In the genomic region with DNA sequence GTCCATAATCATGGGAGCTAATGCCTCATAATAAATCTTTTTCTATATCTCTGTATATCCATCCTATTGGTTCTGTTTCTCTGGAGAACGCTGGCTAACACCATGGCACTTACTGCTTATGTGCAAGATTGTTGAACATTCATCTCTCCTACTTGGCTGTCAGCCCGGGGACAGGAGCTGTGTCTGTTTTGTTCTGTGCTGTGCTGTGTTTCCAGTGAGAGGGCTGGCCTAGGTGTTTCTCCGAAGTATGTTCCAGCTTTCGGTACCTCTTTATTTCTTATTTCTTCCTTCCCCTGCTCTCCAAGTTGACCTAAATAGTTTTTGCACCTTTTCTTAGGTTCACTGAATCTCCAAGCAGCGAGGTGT, we compare ENCODE assay signal across 8 cellular contexts.
DNase-seq lines count a peak whose midpoint lies in the region; TF ChIP-seq lines count a peak whose summit lies in the region.

No MANE protein-coding gene starts in this region.

- H3K4me3 ChIP-seq in epithelial cell of esophagus (ENCODE audit: low read length) (peak overlapping the region; percentile 35), muscle layer of duodenum (ENCODE audit: low read depth in 1 of 2, low read length in 2 of 2) (peak overlapping the region; percentile 39 to 43)

- H3K27me3 ChIP-seq in muscle layer of duodenum (ENCODE audit: low read depth, low read length) = no peaks in the 10 kb centered on the region

- no peaks in the 10 kb centered on the region for H3K9me3 ChIP-seq in muscle layer of duodenum (ENCODE audit: control insufficient read depth in 1 of 2, low read length in 2 of 2)

- peak overlapping the region; percentile 87 for H3K27ac ChIP-seq in muscle layer of duodenum (ENCODE audit: low read length)

- peaks cover 9 to 23% of the 10 kb centered on the region in 2 donors for H3K4me1 ChIP-seq in muscle layer of duodenum (ENCODE audit: control insufficient read depth in 1 of 2, insufficient read depth in 2 of 2, low read length in 2 of 2)

- DNase-seq in DMS79 treated with DMSO at 0.1 percent for 48 hours (lab: John Stamatoyannopoulos, UW) = peak; percentile 16
- no peak for DNase-seq in DMS79 (lab: John Stamatoyannopoulos, UW)
- DNase-seq in RPMI8226 = peak; percentile 79
- peak; percentile 36 for DNase-seq in epithelial cell of esophagus (ENCODE audit: low read depth)
- no peak for DNase-seq in stimulated activated CD4-positive, alpha-beta T cell treated with anti-CD3 and anti-CD28 coated beads, Interleukin-2, amount 100 ng/mL, for 48 hours
- no peak for DNase-seq in stimulated activated CD4-positive, alpha-beta T cell treated with anti-CD3 and anti-CD28 coated beads, Interleukin-4, amount 100 ng/mL, for 24 hours
- no peak for DNase-seq in DMS153 (lab: John Stamatoyannopoulos, UW)

- TF ChIP-seq CTCF in epithelial cell of esophagus (IDR thresholded peaks at IDR 0.05; ENCODE audit: insufficient read depth, low read depth, low read length, missing control alignments) = no peak

- peaks cover 0 to 4% of the 10 kb centered on the region in 2 donors for H3K36me3 ChIP-seq in muscle layer of duodenum (ENCODE audit: control insufficient read depth in 1 of 2, insufficient read depth in 2 of 2, low read length in 2 of 2)

Comparison
In these comparisons a context has a peak if more than half of its experiments do, and no peak if none do; other contexts are left out.
1. DNase-seq: peak in DMS79 treated with DMSO at 0.1 percent for 48 hours (single experiment), RPMI8226 (single experiment) and epithelial cell of esophagus (single experiment); none in DMS79 (single experiment), stimulated activated CD4-positive, alpha-beta T cell treated with anti-CD3 and anti-CD28 coated beads, Interleukin-2, amount 100 ng/mL, for 48 hours (0 of 2), stimulated activated CD4-positive, alpha-beta T cell treated with anti-CD3 and anti-CD28 coated beads, Interleukin-4, amount 100 ng/mL, for 24 hours (single experiment) and DMS153 (single experiment).